Comparison of ENCODE assay signal across 8 cellular contexts in the genomic region with DNA sequence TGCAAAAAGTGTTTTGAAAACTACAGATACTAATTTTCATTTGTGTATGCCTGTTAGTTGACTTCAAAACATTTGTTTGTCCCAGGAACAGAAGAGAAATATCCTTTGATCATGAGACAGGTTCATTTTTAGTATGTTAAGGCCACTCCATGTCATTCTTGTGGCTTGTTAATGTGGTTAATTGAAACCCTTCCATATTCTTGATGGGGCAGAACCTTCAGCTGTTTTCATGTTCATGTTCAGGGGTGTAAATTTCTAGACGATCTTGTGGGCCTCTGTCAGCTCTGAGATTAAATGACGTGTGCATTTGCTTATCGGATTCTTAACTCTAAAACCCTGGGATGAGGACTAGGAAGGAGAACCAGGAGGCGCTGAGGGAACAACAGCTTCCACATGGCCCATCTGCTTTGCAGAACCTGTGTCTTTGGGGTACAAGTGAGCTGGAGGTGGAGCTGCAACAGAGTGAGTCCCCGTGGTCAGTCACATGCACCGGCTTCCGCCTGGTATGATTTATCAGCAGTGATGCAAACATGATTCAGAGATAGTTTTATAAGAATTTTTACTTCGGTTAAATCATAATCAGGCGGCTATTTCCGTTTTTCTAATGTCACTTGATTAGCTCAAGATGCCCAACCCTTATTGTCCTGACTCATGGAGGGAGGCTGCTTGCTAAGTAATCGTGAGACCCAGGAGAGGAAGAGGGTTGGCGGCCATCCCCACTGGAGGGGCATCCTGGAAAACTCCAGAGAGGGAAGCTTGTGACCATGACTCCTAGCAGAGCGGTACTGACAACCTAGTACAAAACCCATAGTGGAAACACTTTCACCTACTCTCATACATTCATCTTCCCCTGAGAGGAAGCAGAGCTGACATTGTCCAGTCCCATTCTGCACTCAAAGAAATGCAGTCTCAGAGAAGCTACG.
DNase-seq lines count a peak whose midpoint lies in the region; ATAC-seq and TF ChIP-seq lines count a peak whose summit lies in the region.

No MANE protein-coding gene starts in this region.

- no peak for TF ChIP-seq CTCF in Calu3 (IDR thresholded peaks at IDR 0.05; ENCODE audit: unreplicated experiment)
- no peak for TF ChIP-seq CTCF in fibroblast of the aortic adventitia (IDR thresholded peaks at IDR 0.05; ENCODE audit: insufficient read depth, low read length)
- TF ChIP-seq CTCF in psoas muscle (IDR thresholded peaks at IDR 0.05), result no peak

- no peaks in the 10 kb centered on the region for H3K9me3 ChIP-seq in psoas muscle

- H3K9me3 Mint-ChIP-seq in Calu3 (ENCODE audit: low read depth, unreplicated experiment), result no peaks in the 10 kb centered on the region

- H3K27me3 ChIP-seq in psoas muscle (ENCODE audit: insufficient read depth in 3 of 3, low read length in 2 of 3), result no peaks in the 10 kb centered on the region

- H3K36me3 ChIP-seq in psoas muscle (ENCODE audit: insufficient read depth in 1 of 2, low read depth in 1 of 2), result no peaks in the 10 kb centered on the region

- H3K36me3 Mint-ChIP-seq in Calu3 (ENCODE audit: insufficient read depth, unreplicated experiment), result peaks cover 6% of the 10 kb centered on the region

- no TSS peak for BruUV-seq in Calu3 (replicated peaks; lab: Mats Ljungman, UMichigan)

- ATAC-seq in psoas muscle (peak in 3 of 4 donors; percentile 31 to 55 (median 35)), GM21737 (IDR thresholded peaks at IDR 0.05; ENCODE audit: unreplicated experiment) (no peak), GM18870 (IDR thresholded peaks at IDR 0.05; ENCODE audit: unreplicated experiment) (no peak), HG03442 (IDR thresholded peaks at IDR 0.05; ENCODE audit: unreplicated experiment) (no peak)

- no peaks in the 10 kb centered on the region for H3K27me3 Mint-ChIP-seq in Calu3 (ENCODE audit: unreplicated experiment)

- peaks cover 13% of the 10 kb centered on the region for H3K4me1 ChIP-seq in psoas muscle

- WGBS in psoas muscle, 3 donors, result 65 to 69% (median 67%) methylated on average over 14 of the region's 14 CpGs

- DNase-seq in Calu3, result peak; percentile 28
- DNase-seq in SW 1271 (lab: John Stamatoyannopoulos, UW), result peak; percentile 82 to 93
- peak; percentile 96 for DNase-seq in fibroblast of the aortic adventitia (ENCODE audit: low read depth)
- DNase-seq in psoas muscle, result peak in 1 of 2 donors; percentile 54
- DNase-seq in occipital lobe (lab: John Stamatoyannopoulos, UW), result no peak

- H3K27ac ChIP-seq in psoas muscle, result peak overlapping the region; percentile 0

- H3K4me3 ChIP-seq in fibroblast of the aortic adventitia (ENCODE audit: low read depth, low read length), result peak overlapping the region; percentile 32
- H3K4me3 ChIP-seq in psoas muscle, result no peak overlapping the region

- H3K4me1 Mint-ChIP-seq in Calu3 (ENCODE audit: low read depth, unreplicated experiment), result peaks cover 17% of the 10 kb centered on the region

- intact Hi-C loops in Calu3 (cut with micrococcal nuclease; ENCODE audit: unreplicated experiment) (loop anchor here (5.0 kb wide), 2 partner anchors 73 to 497 kb away; no protein-coding TSS in a partner anchor), psoas muscle (cut with DNase I) (no loop called here)

- peak overlapping the region; percentile 47 for H3K4me3 Mint-ChIP-seq in Calu3 (ENCODE audit: low read depth, unreplicated experiment)

- CTCF ChIA-PET in Calu3 (lab: Charles Lee), result interaction anchor here (0.6 to 1.2 kb wide), 3 partner anchors 20 to 322 kb away, joined by 3 to 4 read pairs (median 4); no protein-coding TSS in a partner anchor

- peak overlapping the region; percentile 85 for H3K27ac Mint-ChIP-seq in Calu3 (ENCODE audit: unreplicated experiment)

Comparison
In these comparisons a context has a peak if more than half of its experiments do, and no peak if none do; other contexts are left out.
1. ATAC-seq: peak in psoas muscle (3 of 4); none in GM21737 (single experiment), GM18870 (single experiment) and HG03442 (single experiment).